Comparison of ENCODE assay signal across 8 cellular contexts in the genomic region with DNA sequence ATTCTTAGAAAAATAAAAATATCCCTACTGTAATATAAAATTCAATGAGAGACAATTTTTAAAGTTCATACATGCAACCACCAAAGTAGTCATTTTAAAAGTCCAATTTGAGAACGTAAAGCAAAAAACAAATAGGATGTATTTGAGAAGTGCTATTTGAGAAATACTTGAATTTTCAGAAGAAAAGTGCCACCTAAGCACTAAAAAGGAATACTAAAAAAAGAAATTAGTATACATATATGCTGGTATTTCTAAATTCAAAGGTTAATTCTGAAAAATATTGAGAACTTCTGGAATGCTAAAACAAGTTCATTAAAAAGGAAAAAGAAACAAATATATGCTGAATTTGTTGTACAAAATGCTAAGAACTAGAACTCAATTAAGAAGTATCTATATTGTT.
"Had no signal": no experiment of that assay in that cellular context is flagged by ENCODE, and none has a peak within 500 bp of the region (broad histone marks: within the 10 kb centered on the region; RNA-seq: fewer than 3 reads in every experiment).

No MANE protein-coding gene starts in this region.

- H3K4me3 Mint-ChIP-seq: IgD-negative memory B cell had no signal

- H3K4me2 ChIP-seq: KMS-11 had no signal

- H3K9ac ChIP-seq: KMS-11 had no signal

- H3K27me3 Mint-ChIP-seq: IgD-negative memory B cell had no signal

- H3K36me3 Mint-ChIP-seq: IgD-negative memory B cell had no signal

- FAIRE-seq: HTR-8/SVneo had no signal

- H3K27ac Mint-ChIP-seq: IgD-negative memory B cell had no signal

- DNase-seq: Karpas-422, Kasumi-1, KBM-7, KG1 had no signal

- H3K27ac ChIP-seq: HL-60, KMS-11 had no signal
